ENCODE assay signal across 8 cellular contexts in the genomic region with DNA sequence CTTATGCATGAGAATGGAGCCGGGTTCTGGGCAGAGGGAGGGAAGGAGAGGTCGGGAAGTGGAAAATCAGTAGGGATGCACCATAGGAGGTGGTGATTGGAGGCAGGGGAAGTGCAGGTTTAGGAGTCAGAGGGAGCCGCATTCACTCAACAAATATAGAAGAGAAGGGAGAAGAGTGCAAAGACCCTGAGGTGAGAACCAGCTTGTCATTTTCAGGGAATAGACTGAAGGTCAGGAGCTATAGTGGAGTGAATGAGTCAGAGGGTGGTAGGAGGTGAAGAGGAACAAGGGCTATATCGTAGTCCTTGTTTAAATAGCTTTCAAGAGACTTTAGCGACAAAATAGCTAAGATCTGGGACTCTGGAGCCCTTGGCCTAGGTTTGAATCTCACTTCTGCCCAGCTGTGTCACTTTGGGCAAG. TPM values are rescaled to one million over a fixed set of nuclear protein-coding genes. Genes with fewer than 3 reads are reported as not detected.
DNase-seq lines count a peak whose midpoint lies in the region; ATAC-seq and TF ChIP-seq lines count a peak whose summit lies in the region.

No MANE protein-coding gene starts in this region.

- H3K9me2 ChIP-seq in GM23248 (ENCODE audit: insufficient read depth), result no peaks in the 10 kb centered on the region

- H3K4me1 ChIP-seq in GM23248 (ENCODE audit: insufficient read depth) (peaks cover 6% of the 10 kb centered on the region; the same call in 1 of the 2 replicates), gastrocnemius medialis (peaks cover 7 to 14% of the 10 kb centered on the region in 2 donors)

- H3K79me2 ChIP-seq in GM23248 (ENCODE audit: insufficient read depth), result no peaks in the 10 kb centered on the region

- ATAC-seq in SK-N-SH treated with all-trans-retinoic acid at 6 μM for 48 hours (no peak), gastrocnemius medialis (no peak), HG02623 (IDR thresholded peaks at IDR 0.05; ENCODE audit: unreplicated experiment) (no peak)

- H3K4me2 ChIP-seq in GM23248 (ENCODE audit: unreplicated experiment), result peak overlapping the region; percentile 82

- in situ Hi-C loops in GM23248 (cut with MboI) (no loop called here), gastrocnemius medialis (cut with MboI; ENCODE audit: low sequenced_read_pairs in 4 of 4) (no loop called here)

- TF ChIP-seq CTCF in fibroblast of mammary gland (conservative IDR thresholded peaks at IDR 0.05; ENCODE audit: control insufficient read depth, insufficient read depth, low read depth, low read length) (no peak), gastrocnemius medialis (IDR thresholded peaks at IDR 0.05 in 4 of 5, conservative IDR thresholded peaks at IDR 0.05 in 1 of 5) (no peak)

- no peak for TF ChIP-seq POLR2A in gastrocnemius medialis (IDR thresholded peaks at IDR 0.05)

- 11 to 12% methylated on average over 5 of the region's 5 CpGs for WGBS in GM23248 (ENCODE audit: low coverage in 1 of 2, low lambda C conversion rate in 2 of 2, missing lambda C conversion rate in 2 of 2), 2 experiments

- intact Hi-C loops in gastrocnemius medialis (cut with DNase I; ENCODE audit: low total_unique reads), result loop anchor here (1.0 kb wide), 4 partner anchors 19 to 64 kb away; partner anchors contain the start of gene SNRPA

- H3K36me3 ChIP-seq in GM23248 (ENCODE audit: low read depth) (no peaks in the 10 kb centered on the region), gastrocnemius medialis (no peaks in the 10 kb centered on the region)

- no peaks in the 10 kb centered on the region for H3K9me3 ChIP-seq in GM23248 (ENCODE audit: low read depth)
- no peaks in the 10 kb centered on the region for H3K9me3 ChIP-seq in gastrocnemius medialis

- peak overlapping the region; percentile 80 for H2AFZ ChIP-seq in GM23248

- H3K27ac ChIP-seq in GM23248 (peak overlapping the region; percentile 92), gastrocnemius medialis (peak overlapping the region; percentile 93 to 99 (median 98))

- H3K4me3 ChIP-seq in GM23248 (peak overlapping the region; percentile 87), fibroblast of mammary gland (ENCODE audit: control insufficient read depth, low read depth, low read length) (peak overlapping the region; percentile 67), gastrocnemius medialis (peak overlapping the region; percentile 79 to 93 (median 89))

- no peaks in the 10 kb centered on the region for H4K20me1 ChIP-seq in GM23248 (ENCODE audit: insufficient read depth)

- peak overlapping the region; percentile 89 for H3K9ac ChIP-seq in GM23248

- H3K27me3 ChIP-seq in GM23248 (replicated peaks; ENCODE audit: insufficient read depth) (no peaks in the 10 kb centered on the region), gastrocnemius medialis (no peaks in the 10 kb centered on the region)

- DNase-seq in GM23248, result peak; percentile 71
- peak; percentile 55 for DNase-seq in fibroblast of mammary gland (ENCODE audit: low read depth)
- DNase-seq in gastrocnemius medialis, result no peak
- no peak for DNase-seq in occipital lobe (lab: John Stamatoyannopoulos, UW)
- no peak for DNase-seq in C1 segment of cervical spinal cord (lab: John Stamatoyannopoulos, UW)
- DNase-seq in HuH-7 (ENCODE audit: low spot score), result no peak

- H3F3A ChIP-seq in GM23248 (ENCODE audit: insufficient read depth), result peaks cover 4% of the 10 kb centered on the region; the same call in 1 of the 2 replicates

TF ChIP-seq in SK-N-SH treated with all-trans-retinoic acid at 6 μM for 48 hours, 23 proteins besides CTCF, POLR2A, EP300 and RAD21:
- TF ChIP-seq ZNF70 (CRISPR knock-in tag; IDR thresholded peaks at IDR 0.05) (peak; percentile 81), ZNF8 (CRISPR knock-in tag; IDR thresholded peaks at IDR 0.05) (no peak)
TF ChIP-seq in SK-N-SH treated with all-trans-retinoic acid at 6 μM for 48 hours: peak in this region for 1.

RNA-seq across cellular contexts. Expression of gene RAB4B, which starts 0.8 kb away (rescaled TPM):
- 20.7 and 25.6 TPM in 2 replicates for total RNA-seq in GM23248 (2014; rRNA removed; shearing (Covaris generic))
- 23.2 and 24.6 TPM in 2 replicates for polyA plus RNA-seq in GM23248 (2016; fragmentation: Nextera tagmentation; extraction: Ambion mirVana)
- total RNA-seq in gastrocnemius medialis, result 10 to 100 TPM; 14.9 to 27.2 (median 19.7) TPM
- total RNA-seq in occipital lobe, result 8.6 TPM

RNA-seq across cellular contexts. Expression of gene MIA, which starts 3.6 kb away (rescaled TPM):
- total RNA-seq in GM23248 (2014; rRNA removed; shearing (Covaris generic)), result not detected in 2 replicates
- not detected in 2 replicates for polyA plus RNA-seq in GM23248 (2016; fragmentation: Nextera tagmentation; extraction: Ambion mirVana)
- total RNA-seq in gastrocnemius medialis (not detected), occipital lobe (not detected)

RNA-seq across cellular contexts. Expression of gene EGLN2, which starts 20.1 kb away (rescaled TPM):
- total RNA-seq in GM23248 (2014; rRNA removed; shearing (Covaris generic)), result 80.6 and 83.3 TPM in 2 replicates
- 52.5 and 61.2 TPM in 2 replicates for polyA plus RNA-seq in GM23248 (2016; fragmentation: Nextera tagmentation; extraction: Ambion mirVana)
- total RNA-seq in gastrocnemius medialis, result 10 to 100 TPM; 42.7 to 56.6 (median 47.9) TPM
- 46.9 TPM for total RNA-seq in occipital lobe

RNA-seq across cellular contexts. Expression of gene SNRPA, which starts 27.9 kb away (rescaled TPM):
- total RNA-seq in GM23248 (2014; rRNA removed; shearing (Covaris generic)), result 30.6 and 35.3 TPM in 2 replicates
- 50.1 and 58.5 TPM in 2 replicates for polyA plus RNA-seq in GM23248 (2016; fragmentation: Nextera tagmentation; extraction: Ambion mirVana)
- total RNA-seq in gastrocnemius medialis (10 to 100 TPM; 24.3 to 35.2 (median 27.3) TPM), occipital lobe (17.0 TPM)

RNA-seq across cellular contexts. Expression of gene ACTMAP, which starts 28.6 kb away (rescaled TPM):
- 0.38 and 2.5 TPM in 2 replicates for total RNA-seq in GM23248 (2014; rRNA removed; shearing (Covaris generic))
- polyA plus RNA-seq in GM23248 (2016; fragmentation: Nextera tagmentation; extraction: Ambion mirVana), result 5.6 and 7.3 TPM in 2 replicates
- 10 to 100 TPM in 1 of 4 donors, 1 to 10 TPM in 3; 4.2 to 14.6 (median 6.2) TPM for total RNA-seq in gastrocnemius medialis
- total RNA-seq in occipital lobe, result 0.31 TPM

Comparison
In these comparisons a context has a peak if more than half of its experiments do, and no peak if none do; other contexts are left out.
1. DNase-seq: peak in GM23248 (single experiment) and fibroblast of mammary gland (single experiment); none in gastrocnemius medialis (0 of 2), occipital lobe (single experiment), C1 segment of cervical spinal cord (0 of 14) and HuH-7 (single experiment).
2. Peak in every context shown above with its lines, with median percentiles within 50 percentile points of each other: H3K4me3 ChIP-seq.